ENCODE assay signal across 19 cellular contexts in genomic region chr11:17171916-17172315, GRCh38. TPM values are rescaled to one million over a fixed set of nuclear protein-coding genes. Genes with fewer than 3 reads are reported as not detected.
A peak's percentile ranks its signal among the peaks of the same experiment; 100 is the strongest.
DNase-seq lines count a peak whose midpoint lies in the region; ATAC-seq, FAIRE-seq and TF ChIP-seq lines count a peak whose summit lies in the region.
"Had no signal": no experiment of that assay in that cellular context is flagged by ENCODE, and none has a peak within 500 bp of the region (broad histone marks: within the 10 kb centered on the region; RNA-seq: fewer than 3 reads in every experiment).

No MANE protein-coding gene starts in this region.

- DNase-seq in AG20443 (ENCODE audit: low spot score), result peak; percentile 41
- DNase-seq in M059J (ENCODE audit: low read depth), result peak; percentile 24
- no peak for DNase-seq in H1 (ENCODE audit: low read depth in 1 of 2, low spot score in 2 of 2)
- peak; percentile 20 for DNase-seq in mesendoderm
- DNase-seq in DMS153 treated with DMSO at 0.1 percent for 48 hours (lab: John Stamatoyannopoulos, UW; ENCODE audit: unreplicated experiment), result no peak
- no peak for DNase-seq in MV-4-11 (lab: John Stamatoyannopoulos, UW)
- DNase-seq: activated CD4-positive, CD25-positive, alpha-beta regulatory T cell treated with anti-CD3 and anti-CD28 coated beads, Interleukin-2, amount 50 U/mL, for 72 hours; Caco-2; Kasumi-1; NCI-H1436; occipital lobe; SK-N-SH; stimulated activated CD4-positive, alpha-beta T cell treated with anti-CD3 and anti-CD28 coated beads, Interleukin-2, amount 100 ng/mL, for 48 hours; stomach had no signal

- H3K79me1 ChIP-seq in H1 (ENCODE audit: low read depth, low read length), result no peaks in the 10 kb centered on the region; the same call in 1 of the 2 replicates
- peaks cover 7% of the 10 kb centered on the region for H3K79me1 ChIP-seq in mesendoderm (ENCODE audit: low read length)

- 86% methylated on average over 1 of the region's 1 CpG; no CpG with 5 or more reads in 1 of the 2 experiments for WGBS in H1 (ENCODE audit: extremely low coverage in 1 of 2, insufficient coverage in 1 of 2, insufficient read length in 1 of 2, insufficient replicate concordance in 2 of 2, low coverage in 1 of 2, low lambda C conversion rate in 2 of 2, missing lambda C conversion rate in 1 of 2), 2 experiments
- no CpG with 5 or more reads among the region's 1 CpG for WGBS in mesendoderm (ENCODE audit: extremely low coverage, insufficient coverage, low lambda C conversion rate)

- peaks cover 0 to 84% of the 10 kb centered on the region in 2 experiments; a peak in 2 of 4 replicates for H3K79me2 ChIP-seq in H1 (ENCODE audit: control insufficient read depth in 1 of 2, insufficient read depth in 2 of 2, low read length in 2 of 2)
- H3K79me2 ChIP-seq in mesendoderm (ENCODE audit: control insufficient read depth, insufficient read depth, low read length), result peaks cover 16% of the 10 kb centered on the region

- H3K4ac ChIP-seq in H1 (replicated peaks; ENCODE audit: insufficient read length, low read depth, low read length) (no peak overlapping the region), mesendoderm (ENCODE audit: low read depth, low read length) (no peak overlapping the region)

- H3K27me3 ChIP-seq in H1 (replicated peaks in 1 of 4; ENCODE audit: control insufficient read depth in 3 of 4, extremely low read depth in 1 of 4, insufficient read depth in 3 of 4, low read length in 3 of 4) (no peaks in the 10 kb centered on the region), mesendoderm (ENCODE audit: insufficient read depth, low read length, poor library complexity) (no peaks in the 10 kb centered on the region)
- H3K27me3 ChIP-seq: stomach had no signal

- POLR2A ChIA-PET in H1 (lab: Charles Lee; ENCODE audit: partially characterized antibody), result interaction anchor here (2.2 kb wide), 1 partner anchor 94 kb away, joined by 7 read pairs; the partner anchor contains the start of gene RPS13

- ATAC-seq in HG02763 (IDR thresholded peaks at IDR 0.05; ENCODE audit: unreplicated experiment) (no peak), GM21528 (IDR thresholded peaks at IDR 0.05; ENCODE audit: low FRiP score, unreplicated experiment) (no peak)
- ATAC-seq: left lobe of liver, Panc1 had no signal

- peak overlapping the region; percentile 2; the same call in 1 of the 2 replicates for H2AK5ac ChIP-seq in H1 (ENCODE audit: low read depth, low read length)
- no peak overlapping the region for H2AK5ac ChIP-seq in mesendoderm (ENCODE audit: low read length)

- H3K23ac ChIP-seq in H1 (ENCODE audit: insufficient read length), result no peak overlapping the region
- H3K23ac ChIP-seq in mesendoderm (ENCODE audit: low read length), result no peak overlapping the region

- H2BK12ac ChIP-seq in H1 (ENCODE audit: low read depth, low read length), result peak overlapping the region; percentile 75; the same call in 1 of the 2 replicates

- H2BK120ac ChIP-seq in H1 (replicated peaks; ENCODE audit: low read depth, low read length), result no peak overlapping the region
- H2BK120ac ChIP-seq in mesendoderm (ENCODE audit: low read depth, low read length), result no peak overlapping the region

- no peak overlapping the region for H4K91ac ChIP-seq in H1 (replicated peaks; ENCODE audit: insufficient read length, low read length)

- TF ChIP-seq POLR2A in H1 (IDR thresholded peaks at IDR 0.05; ENCODE audit: control extremely low read depth in 1 of 2, low read depth in 2 of 2, low read length in 2 of 2), result no peak

- H3K14ac ChIP-seq in H1 (ENCODE audit: insufficient read length), result no peak overlapping the region

- H2BK20ac ChIP-seq in H1 (ENCODE audit: low read length), result no peak overlapping the region

- TF ChIP-seq RAD21 in H1 (IDR thresholded peaks at IDR 0.05 in 1 of 2, conservative IDR thresholded peaks at IDR 0.05 in 1 of 2; ENCODE audit: low read depth in 2 of 2, low read length in 2 of 2), result no peak

- no peak for TF ChIP-seq CTCF in H1 (IDR thresholded peaks at IDR 0.05; ENCODE audit: control extremely low read depth in 1 of 3, insufficient read depth in 1 of 3, low read depth in 1 of 3, low read length in 3 of 3)

- H3K9ac ChIP-seq in H1 (replicated peaks in 1 of 4; ENCODE audit: extremely low read depth in 1 of 4, low read depth in 3 of 4, low read length in 3 of 4) (no peak overlapping the region), mesendoderm (ENCODE audit: low read length) (no peak overlapping the region)
- H3K9ac ChIP-seq: SK-N-SH had no signal

- peaks cover 6 to 17% (median 13%) of the 10 kb centered on the region in 4 experiments for H3K36me3 ChIP-seq in H1 (ENCODE audit: control insufficient read depth in 2 of 4, insufficient read depth in 4 of 4, low read length in 3 of 4)
- H3K36me3 ChIP-seq in mesendoderm (ENCODE audit: control insufficient read depth, insufficient read depth, low read length), result peaks cover 2% of the 10 kb centered on the region

- H2BK15ac ChIP-seq in H1 (ENCODE audit: low read length), result no peak overlapping the region
- H2BK15ac ChIP-seq in mesendoderm (replicated peaks; ENCODE audit: low read depth), result no peak overlapping the region

- no peak overlapping the region for H3K4me2 ChIP-seq in H1 (ENCODE audit: insufficient read depth in 1 of 2, low read depth in 2 of 2, low read length in 2 of 2)
- H3K4me2 ChIP-seq in mesendoderm (ENCODE audit: low read length), result no peak overlapping the region
- H3K4me2 ChIP-seq: SK-N-SH had no signal

- H2AFZ ChIP-seq in H1 (ENCODE audit: low read length), result no peak overlapping the region

- H3K18ac ChIP-seq in H1 (ENCODE audit: extremely low read depth, low read length) (no peak overlapping the region), mesendoderm (ENCODE audit: low read length) (no peak overlapping the region)

- H4K8ac ChIP-seq in H1 (ENCODE audit: extremely low read depth, insufficient read depth, low read length) (no peak overlapping the region), mesendoderm (ENCODE audit: low read depth, low read length) (no peak overlapping the region)

- no peak overlapping the region for H4K5ac ChIP-seq in H1 (ENCODE audit: insufficient read length, low read depth, low read length)
- no peak overlapping the region for H4K5ac ChIP-seq in mesendoderm (ENCODE audit: low read length)

- H4K20me1 ChIP-seq in H1 (replicated peaks in 1 of 2; ENCODE audit: control insufficient read depth in 1 of 2, insufficient read depth in 2 of 2, low read length in 2 of 2), result peaks cover 2 to 5% of the 10 kb centered on the region in 2 experiments

- no peak for FAIRE-seq in H1 (lab: Jason Lieb, UNC)
- FAIRE-seq: colon had no signal

- H3K27ac ChIP-seq in H1 (ENCODE audit: low read depth, low read length) (no peak overlapping the region), mesendoderm (ENCODE audit: low read depth, low read length) (no peak overlapping the region)
- H3K27ac ChIP-seq: stomach had no signal

- H2BK5ac ChIP-seq in H1 (ENCODE audit: low read depth, low read length), result no peak overlapping the region
- no peak overlapping the region for H2BK5ac ChIP-seq in mesendoderm (ENCODE audit: low read length)

- no peak for TF ChIP-seq EP300 in H1 (IDR thresholded peaks at IDR 0.05; ENCODE audit: borderline replicate concordance in 1 of 2, low read depth in 2 of 2, low read length in 2 of 2)

- H3K4me1 ChIP-seq in H1 (replicated peaks in 1 of 4; ENCODE audit: control insufficient read depth in 3 of 4, insufficient read depth in 4 of 4, low read length in 3 of 4), result peaks cover 0 to 3% (median 0%) of the 10 kb centered on the region in 4 experiments; a peak in 1 of 7 replicates
- H3K4me1 ChIP-seq in mesendoderm (ENCODE audit: control insufficient read depth, low read depth, low read length), result peaks cover 3% of the 10 kb centered on the region

- H3K4me3 ChIP-seq in H1 (ENCODE audit: extremely low read depth in 1 of 4, insufficient read depth in 2 of 4, low read depth in 3 of 4, low read length in 4 of 4) (no peak overlapping the region), mesendoderm (ENCODE audit: low read length) (no peak overlapping the region)
- H3K4me3 ChIP-seq: stomach had no signal

- H3K23me2 ChIP-seq in H1 (ENCODE audit: low read depth, low read length), result no peaks in the 10 kb centered on the region

- H3K9me3 ChIP-seq in H1 (ENCODE audit: insufficient read depth in 2 of 2, low read depth in 1 of 2, low read length in 1 of 2), result no peaks in the 10 kb centered on the region
- H3K9me3 ChIP-seq: Caco-2, SK-N-SH, stomach had no signal

- CTCF ChIA-PET in H1 (lab: Charles Lee; ENCODE audit: partially characterized antibody), result interaction anchor here (0.6 to 1.0 kb wide), 2 partner anchors 57 to 1983 kb away, joined by 3 read pairs; no protein-coding TSS in a partner anchor

- H3K56ac ChIP-seq in H1 (replicated peaks; ENCODE audit: insufficient read length, low read depth, low read length), result no peak overlapping the region
- no peak overlapping the region for H3K56ac ChIP-seq in mesendoderm (ENCODE audit: low read length)

TF ChIP-seq in H1, 55 proteins besides CTCF, POLR2A, EP300 and RAD21 (continues in another document):
- no peak for TF ChIP-seq ZNF274 (IDR thresholded peaks at IDR 0.05; ENCODE audit: borderline replicate concordance, extremely low read depth, low read length)
- TF ChIP-seq FOSL1 (IDR thresholded peaks at IDR 0.05; ENCODE audit: insufficient read depth, low read depth, low read length), result no peak
- no peak for TF ChIP-seq HDAC2 (IDR thresholded peaks at IDR 0.05; ENCODE audit: borderline replicate concordance in 1 of 2, low read depth in 2 of 2, low read length in 2 of 2)
- no peak for TF ChIP-seq SP2 (IDR thresholded peaks at IDR 0.05; ENCODE audit: low read length)
- no peak for TF ChIP-seq BRCA1 (IDR thresholded peaks at IDR 0.05; ENCODE audit: low read depth, low read length)
- no peak for TF ChIP-seq SIN3A (conservative IDR thresholded peaks at IDR 0.05 in 1 of 2, IDR thresholded peaks at IDR 0.05 in 1 of 2; ENCODE audit: low read depth in 1 of 2, low read length in 2 of 2)
- TF ChIP-seq TAF7 (optimal IDR thresholded peaks at IDR 0.05; ENCODE audit: borderline replicate concordance, low read depth, low read length), result no peak
- TF ChIP-seq SP4 (IDR thresholded peaks at IDR 0.05; ENCODE audit: low read length), result no peak
- TF ChIP-seq RBBP5 (IDR thresholded peaks at IDR 0.05; ENCODE audit: borderline replicate concordance, low read depth, low read length), result no peak

RNA-seq across cellular contexts. Expression of gene PIK3C2A, which starts 35.9 kb away (rescaled TPM):
- total RNA-seq in M059J (2014; rRNA removed; shearing (Covaris generic)), result 23.3 and 29.8 TPM in 2 replicates
- 117 and 127 TPM in 2 replicates for total RNA-seq in H1 (2021; fragmentation: NEBNext Ultra II Directional; extraction: Animal tissue kit (Norgen Biotek cat#: 25700))
- polyA plus RNA-seq in H1 (2011; rRNA removed), result 11.8 and 20.1 TPM in 2 replicates
- 26.5 TPM for polyA plus RNA-seq in H1 (2011; cell fraction: cytosol; rRNA removed)
- 11.5 TPM for polyA plus RNA-seq in H1 (2011; cell fraction: nucleus; rRNA removed)
- 16.7 to 54.4 TPM (median 25.8 TPM) in 4 replicates for polyA plus RNA-seq in H1 (2012, experiment 1 of 2)
- 1.3 TPM for polyA plus RNA-seq in H1 (2012, experiment 2 of 2)
- 46.7 TPM for polyA plus RNA-seq in H1 (2013, experiment 1 of 2)
- 44.0 TPM for polyA plus RNA-seq in H1 (2013, experiment 2 of 2)
- 56.4 and 84.7 TPM in 2 replicates for polyA minus RNA-seq in H1 (2011; rRNA and poly(A)+ RNA removed)
- polyA minus RNA-seq in H1 (2011; cell fraction: cytosol; rRNA and poly(A)+ RNA removed), result 36.6 TPM
- 89.3 TPM for polyA minus RNA-seq in H1 (2011; cell fraction: nucleus; rRNA and poly(A)+ RNA removed)
- polyA plus RNA-seq in mesendoderm (2013, experiment 1 of 2), result 55.7 TPM
- 55.7 TPM for polyA plus RNA-seq in mesendoderm (2013, experiment 2 of 2)

Comparison
In these comparisons a context has a peak if more than half of its experiments do, and no peak if none do; other contexts are left out.
1. DNase-seq: peak in AG20443 (single experiment), M059J (single experiment) and mesendoderm (single experiment); none in H1 (0 of 2), DMS153 treated with DMSO at 0.1 percent for 48 hours (single experiment) and MV-4-11 (single experiment).